Comparison of ENCODE assay signal across 1 cellular context in genomic region chr16:85323230-85323960, GRCh38.
A peak's percentile ranks its signal among the peaks of the same experiment; 100 is the strongest.
TF ChIP-seq lines count a peak whose summit lies in the region.

No MANE protein-coding gene starts in this region.

TF ChIP-seq in K562, 482 proteins besides CTCF, POLR2A, EP300 and RAD21 (continued from another document):
- 0 out of 2 replicates have a peak, but pooled peaks have one; percentile 27 for TF ChIP-seq REST (CRISPR knock-in tag; IDR thresholded peaks at IDR 0.05; ENCODE audit: low read depth)
- no peak for TF ChIP-seq RREB1 (CRISPR knock-in tag; IDR thresholded peaks at IDR 0.05)
- TF ChIP-seq TEAD1 (CRISPR knock-in tag; IDR thresholded peaks at IDR 0.05): 0 out of 4 replicates have a peak, but pooled peaks of 1 of the 2 experiments have one; percentile 37
- TF ChIP-seq NR2F6 (CRISPR knock-in tag; IDR thresholded peaks at IDR 0.05): no peak
- 0 out of 2 replicates have a peak, but pooled peaks have one; percentile 19 for TF ChIP-seq NR2C2 (CRISPR knock-in tag; IDR thresholded peaks at IDR 0.05)
- no peak for TF ChIP-seq NR2C2 (tag; IDR thresholded peaks at IDR 0.05)
- TF ChIP-seq ZBTB1 (CRISPR knock-in tag; IDR thresholded peaks at IDR 0.05; ENCODE audit: borderline replicate concordance, low read depth): 0 out of 2 replicates have a peak, but pooled peaks have one; percentile 27
